23 cellular contexts compared by ENCODE assay signal in the genomic region with DNA sequence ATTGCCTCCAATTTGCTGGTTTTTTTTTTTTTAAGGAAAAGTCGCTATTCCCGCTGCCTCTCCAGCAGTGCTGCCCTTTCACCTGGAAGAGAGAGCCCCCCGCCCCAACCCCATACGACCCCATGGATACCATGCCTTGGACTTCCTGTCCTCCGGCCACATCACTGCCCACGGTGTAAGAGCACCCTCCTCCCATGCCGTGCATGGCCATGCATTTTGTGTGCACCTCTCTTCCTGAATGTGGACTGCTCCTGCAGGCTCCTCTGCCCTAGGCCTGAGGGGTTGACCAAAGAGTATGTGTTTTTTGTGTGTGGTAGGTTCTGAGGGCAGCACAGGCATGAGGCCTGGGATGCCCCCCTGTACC.
"Had no signal": no experiment of that assay in that cellular context is flagged by ENCODE, and none has a peak within 500 bp of the region (broad histone marks: within the 10 kb centered on the region; RNA-seq: fewer than 3 reads in every experiment).

No MANE protein-coding gene starts in this region.

- H3K4me3 Mint-ChIP-seq: activated B cell treated with CpG ODN at 0.5 μM for 24 hours; activated CD4-positive, alpha-beta memory T cell treated with anti-CD3 and anti-CD28 coated beads, Interleukin-2, amount 10 ng/mL, durations not matched to agents 7 days and 5 days; activated CD4-positive, alpha-beta T cell treated with anti-CD3 and anti-CD28 coated beads, Interleukin-2, amount 10 ng/mL, durations not matched to agents 7 days and 5 days; activated naive CD4-positive, alpha-beta T cell treated with anti-CD3 and anti-CD28 coated beads, Interleukin-2, amount 10 ng/mL, durations not matched to agents 7 days and 5 days; activated naive CD8-positive, alpha-beta T cell treated with anti-CD3 and anti-CD28 coated beads for 36 hours; activated T-helper 17 cell treated with anti-CD3 and anti-CD28 coated beads, Interleukin-2, amount 50 U/mL, for 72 hours; IgD-negative memory B cell; T-helper 17 cell had no signal

- H3K4me1 Mint-ChIP-seq: activated CD4-positive, alpha-beta memory T cell treated with anti-CD3 and anti-CD28 coated beads, Interleukin-2, amount 10 ng/mL, durations not matched to agents 7 days and 5 days; activated CD4-positive, alpha-beta T cell treated with anti-CD3 and anti-CD28 coated beads, Interleukin-2, amount 10 ng/mL, durations not matched to agents 7 days and 5 days; activated naive CD8-positive, alpha-beta T cell treated with anti-CD3 and anti-CD28 coated beads for 36 hours had no signal

- H3K27ac Mint-ChIP-seq: activated B cell treated with CpG ODN at 0.5 μM for 24 hours; activated CD4-positive, alpha-beta memory T cell treated with anti-CD3 and anti-CD28 coated beads, Interleukin-2, amount 10 ng/mL, durations not matched to agents 7 days and 5 days; activated CD4-positive, alpha-beta T cell treated with anti-CD3 and anti-CD28 coated beads, Interleukin-2, amount 10 ng/mL, durations not matched to agents 7 days and 5 days; activated naive CD4-positive, alpha-beta T cell treated with anti-CD3 and anti-CD28 coated beads, Interleukin-2, amount 10 ng/mL, durations not matched to agents 7 days and 5 days; activated naive CD8-positive, alpha-beta T cell treated with anti-CD3 and anti-CD28 coated beads for 36 hours; activated T-helper 17 cell treated with anti-CD3 and anti-CD28 coated beads, Interleukin-2, amount 50 U/mL, for 72 hours; T-helper 17 cell had no signal

- H3K36me3 Mint-ChIP-seq: activated naive CD8-positive, alpha-beta T cell treated with anti-CD3 and anti-CD28 coated beads for 36 hours; IgD-negative memory B cell had no signal

- ATAC-seq: activated T-helper 17 cell treated with anti-CD3 and anti-CD28 coated beads, Interleukin-2, amount 50 U/mL, for 72 hours; PC-3; T-helper 17 cell had no signal

- DNase-seq: activated B cell treated with CpG ODN at 0.5 μM for 24 hours; activated CD4-positive, alpha-beta memory T cell treated with anti-CD3 and anti-CD28 coated beads, Interleukin-2, amount 10 ng/mL, durations not matched to agents 7 days and 5 days; activated CD4-positive, alpha-beta T cell treated with anti-CD3 and anti-CD28 coated beads, Interleukin-2, amount 10 ng/mL, durations not matched to agents 7 days and 5 days; activated gamma-delta T cell treated with Interleukin-2 at 50 U/mL for 16 hours; activated naive CD4-positive, alpha-beta T cell treated with anti-CD3 and anti-CD28 coated beads, Interleukin-2, amount 10 ng/mL, durations not matched to agents 7 days and 5 days; activated naive CD8-positive, alpha-beta T cell treated with anti-CD3 and anti-CD28 coated beads for 36 hours; activated T-cell treated with anti-CD3 and anti-CD28 coated beads for 4 hours; activated T-cell treated with anti-CD3 and anti-CD28 coated beads, Interleukin-2, amount 50 U/mL, for 48 hours; brain microvascular endothelial cell; KG1; NCI-H1436; NCI-H2029 treated with DMSO at 0.1 percent for 48 hours; NCI-H345; NCI-H510A; PC-3; SHP77 treated with DMSO at 0.1 percent for 48 hours; T-helper 17 cell; T1000 had no signal

- H3K27me3 Mint-ChIP-seq: activated naive CD8-positive, alpha-beta T cell treated with anti-CD3 and anti-CD28 coated beads for 36 hours; T-helper 17 cell had no signal

- H3K36me3 ChIP-seq: brain microvascular endothelial cell, cardiac muscle cell had no signal

- H3K4me3 ChIP-seq: cardiac muscle cell had no signal

- H3K27me3 ChIP-seq: brain microvascular endothelial cell, cardiac muscle cell had no signal

- H3K27ac ChIP-seq: brain microvascular endothelial cell, cardiac muscle cell had no signal

- FAIRE-seq: RCC 7860, TTC549 had no signal

- H3K9me3 Mint-ChIP-seq: activated B cell treated with CpG ODN at 0.5 μM for 24 hours; activated CD4-positive, alpha-beta memory T cell treated with anti-CD3 and anti-CD28 coated beads, Interleukin-2, amount 10 ng/mL, durations not matched to agents 7 days and 5 days; activated CD4-positive, alpha-beta T cell treated with anti-CD3 and anti-CD28 coated beads, Interleukin-2, amount 10 ng/mL, durations not matched to agents 7 days and 5 days; activated naive CD4-positive, alpha-beta T cell treated with anti-CD3 and anti-CD28 coated beads, Interleukin-2, amount 10 ng/mL, durations not matched to agents 7 days and 5 days; activated naive CD8-positive, alpha-beta T cell treated with anti-CD3 and anti-CD28 coated beads for 36 hours; activated T-helper 17 cell treated with anti-CD3 and anti-CD28 coated beads, Interleukin-2, amount 50 U/mL, for 72 hours had no signal
